2 cellular contexts compared by ENCODE assay signal in the genomic region with DNA sequence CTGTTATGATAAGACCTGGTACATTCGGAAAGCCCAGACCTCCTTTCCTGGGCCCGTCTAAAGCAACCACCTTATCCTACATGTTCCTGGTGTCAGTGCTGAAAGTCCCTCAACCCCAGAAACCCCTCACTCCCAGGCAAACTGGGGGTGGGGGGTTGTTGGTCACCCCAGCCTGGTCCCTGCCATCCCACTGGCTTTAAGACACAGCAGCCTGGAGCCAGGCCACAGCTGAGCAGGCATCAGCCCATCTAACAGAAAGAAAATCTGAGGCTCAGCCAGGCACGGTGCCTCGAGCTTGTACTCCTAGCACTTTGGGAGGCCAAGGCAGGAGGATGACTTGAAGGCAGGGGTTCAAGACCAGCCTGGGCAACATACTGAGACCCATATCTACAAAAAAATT.
TF ChIP-seq lines count a peak whose summit lies in the region.

No MANE protein-coding gene starts in this region.

TF ChIP-seq in SK-N-SH, 30 proteins besides CTCF, POLR2A, EP300 and RAD21:
- TF ChIP-seq SMC3 (IDR thresholded peaks at IDR 0.05; ENCODE audit: low read depth, low read length) (no peak), SIN3A (IDR thresholded peaks at IDR 0.05; ENCODE audit: borderline replicate concordance, low read depth, low read length) (no peak), GABPA (IDR thresholded peaks at IDR 0.05; ENCODE audit: low read depth) (no peak), RFX5 (IDR thresholded peaks at IDR 0.05; ENCODE audit: low read length) (no peak), GATA2 (CRISPR knock-in tag; IDR thresholded peaks at IDR 0.05) (no peak), TCF12 (IDR thresholded peaks at IDR 0.05) (no peak)
- TF ChIP-seq, protein P1, sequence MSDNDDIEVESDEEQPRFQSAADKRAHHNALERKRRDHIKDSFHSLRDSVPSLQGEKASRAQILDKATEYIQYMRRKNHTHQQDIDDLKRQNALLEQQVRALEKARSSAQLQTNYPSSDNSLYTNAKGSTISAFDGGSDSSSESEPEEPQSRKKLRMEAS (IDR thresholded peaks at IDR 0.05; ENCODE audit: low read depth) = no peak
- TF ChIP-seq, protein P2, sequence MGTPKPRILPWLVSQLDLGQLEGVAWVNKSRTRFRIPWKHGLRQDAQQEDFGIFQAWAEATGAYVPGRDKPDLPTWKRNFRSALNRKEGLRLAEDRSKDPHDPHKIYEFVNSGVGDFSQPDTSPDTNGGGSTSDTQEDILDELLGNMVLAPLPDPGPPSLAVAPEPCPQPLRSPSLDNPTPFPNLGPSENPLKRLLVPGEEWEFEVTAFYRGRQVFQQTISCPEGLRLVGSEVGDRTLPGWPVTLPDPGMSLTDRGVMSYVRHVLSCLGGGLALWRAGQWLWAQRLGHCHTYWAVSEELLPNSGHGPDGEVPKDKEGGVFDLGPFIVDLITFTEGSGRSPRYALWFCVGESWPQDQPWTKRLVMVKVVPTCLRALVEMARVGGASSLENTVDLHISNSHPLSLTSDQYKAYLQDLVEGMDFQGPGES (IDR thresholded peaks at IDR 0.05; ENCODE audit: low read depth, low read length) = no peak
- TF ChIP-seq, protein P3, sequence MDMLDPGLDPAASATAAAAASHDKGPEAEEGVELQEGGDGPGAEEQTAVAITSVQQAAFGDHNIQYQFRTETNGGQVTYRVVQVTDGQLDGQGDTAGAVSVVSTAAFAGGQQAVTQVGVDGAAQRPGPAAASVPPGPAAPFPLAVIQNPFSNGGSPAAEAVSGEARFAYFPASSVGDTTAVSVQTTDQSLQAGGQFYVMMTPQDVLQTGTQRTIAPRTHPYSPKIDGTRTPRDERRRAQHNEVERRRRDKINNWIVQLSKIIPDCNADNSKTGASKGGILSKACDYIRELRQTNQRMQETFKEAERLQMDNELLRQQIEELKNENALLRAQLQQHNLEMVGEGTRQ (IDR thresholded peaks at IDR 0.05; ENCODE audit: borderline replicate concordance, low read depth, low read length) = no peak
- TF ChIP-seq, protein P4, sequence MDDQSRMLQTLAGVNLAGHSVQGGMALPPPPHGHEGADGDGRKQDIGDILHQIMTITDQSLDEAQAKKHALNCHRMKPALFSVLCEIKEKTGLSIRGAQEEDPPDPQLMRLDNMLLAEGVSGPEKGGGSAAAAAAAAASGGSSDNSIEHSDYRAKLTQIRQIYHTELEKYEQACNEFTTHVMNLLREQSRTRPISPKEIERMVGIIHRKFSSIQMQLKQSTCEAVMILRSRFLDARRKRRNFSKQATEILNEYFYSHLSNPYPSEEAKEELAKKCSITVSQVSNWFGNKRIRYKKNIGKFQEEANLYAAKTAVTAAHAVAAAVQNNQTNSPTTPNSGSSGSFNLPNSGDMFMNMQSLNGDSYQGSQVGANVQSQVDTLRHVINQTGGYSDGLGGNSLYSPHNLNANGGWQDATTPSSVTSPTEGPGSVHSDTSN (IDR thresholded peaks at IDR 0.05) = no peak

TF ChIP-seq in SK-N-SH treated with all-trans-retinoic acid at 6 μM for 48 hours, 23 proteins besides CTCF, POLR2A, EP300 and RAD21:
- TF ChIP-seq ZNF565 (CRISPR knock-in tag; conservative IDR thresholded peaks at IDR 0.05; ENCODE audit: low read depth) = no peak
- no peak for TF ChIP-seq ZFP30 (CRISPR knock-in tag; IDR thresholded peaks at IDR 0.05)
- no peak for TF ChIP-seq GLIS3 (CRISPR knock-in tag; IDR thresholded peaks at IDR 0.05)
- TF ChIP-seq TCF4 (CRISPR knock-in tag; IDR thresholded peaks at IDR 0.05; ENCODE audit: borderline replicate concordance) = no peak
- no peak for TF ChIP-seq BACH2 (CRISPR knock-in tag; IDR thresholded peaks at IDR 0.05; ENCODE audit: borderline replicate concordance)
- TF ChIP-seq RARB (CRISPR knock-in tag; IDR thresholded peaks at IDR 0.05) = no peak
- TF ChIP-seq, protein P5, sequence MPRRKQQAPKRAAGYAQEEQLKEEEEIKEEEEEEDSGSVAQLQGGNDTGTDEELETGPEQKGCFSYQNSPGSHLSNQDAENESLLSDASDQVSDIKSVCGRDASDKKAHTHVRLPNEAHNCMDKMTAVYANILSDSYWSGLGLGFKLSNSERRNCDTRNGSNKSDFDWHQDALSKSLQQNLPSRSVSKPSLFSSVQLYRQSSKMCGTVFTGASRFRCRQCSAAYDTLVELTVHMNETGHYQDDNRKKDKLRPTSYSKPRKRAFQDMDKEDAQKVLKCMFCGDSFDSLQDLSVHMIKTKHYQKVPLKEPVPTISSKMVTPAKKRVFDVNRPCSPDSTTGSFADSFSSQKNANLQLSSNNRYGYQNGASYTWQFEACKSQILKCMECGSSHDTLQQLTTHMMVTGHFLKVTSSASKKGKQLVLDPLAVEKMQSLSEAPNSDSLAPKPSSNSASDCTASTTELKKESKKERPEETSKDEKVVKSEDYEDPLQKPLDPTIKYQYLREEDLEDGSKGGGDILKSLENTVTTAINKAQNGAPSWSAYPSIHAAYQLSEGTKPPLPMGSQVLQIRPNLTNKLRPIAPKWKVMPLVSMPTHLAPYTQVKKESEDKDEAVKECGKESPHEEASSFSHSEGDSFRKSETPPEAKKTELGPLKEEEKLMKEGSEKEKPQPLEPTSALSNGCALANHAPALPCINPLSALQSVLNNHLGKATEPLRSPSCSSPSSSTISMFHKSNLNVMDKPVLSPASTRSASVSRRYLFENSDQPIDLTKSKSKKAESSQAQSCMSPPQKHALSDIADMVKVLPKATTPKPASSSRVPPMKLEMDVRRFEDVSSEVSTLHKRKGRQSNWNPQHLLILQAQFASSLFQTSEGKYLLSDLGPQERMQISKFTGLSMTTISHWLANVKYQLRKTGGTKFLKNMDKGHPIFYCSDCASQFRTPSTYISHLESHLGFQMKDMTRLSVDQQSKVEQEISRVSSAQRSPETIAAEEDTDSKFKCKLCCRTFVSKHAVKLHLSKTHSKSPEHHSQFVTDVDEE (CRISPR knock-in tag; IDR thresholded peaks at IDR 0.05) = no peak
- no peak for TF ChIP-seq PPARA (CRISPR knock-in tag; IDR thresholded peaks at IDR 0.05; ENCODE audit: borderline replicate concordance)
- no peak for TF ChIP-seq SNAI2 (CRISPR knock-in tag; IDR thresholded peaks at IDR 0.05)
- no peak for TF ChIP-seq ZNF70 (CRISPR knock-in tag; IDR thresholded peaks at IDR 0.05)
- TF ChIP-seq CSDC2 (CRISPR knock-in tag; IDR thresholded peaks at IDR 0.05) = no peak
- TF ChIP-seq ESRRG (CRISPR knock-in tag; IDR thresholded peaks at IDR 0.05) = no peak
TF ChIP-seq in SK-N-SH treated with all-trans-retinoic acid at 6 μM for 48 hours: peak in this region for 0.
